1 cellular context compared by ENCODE assay signal in the genomic region with DNA sequence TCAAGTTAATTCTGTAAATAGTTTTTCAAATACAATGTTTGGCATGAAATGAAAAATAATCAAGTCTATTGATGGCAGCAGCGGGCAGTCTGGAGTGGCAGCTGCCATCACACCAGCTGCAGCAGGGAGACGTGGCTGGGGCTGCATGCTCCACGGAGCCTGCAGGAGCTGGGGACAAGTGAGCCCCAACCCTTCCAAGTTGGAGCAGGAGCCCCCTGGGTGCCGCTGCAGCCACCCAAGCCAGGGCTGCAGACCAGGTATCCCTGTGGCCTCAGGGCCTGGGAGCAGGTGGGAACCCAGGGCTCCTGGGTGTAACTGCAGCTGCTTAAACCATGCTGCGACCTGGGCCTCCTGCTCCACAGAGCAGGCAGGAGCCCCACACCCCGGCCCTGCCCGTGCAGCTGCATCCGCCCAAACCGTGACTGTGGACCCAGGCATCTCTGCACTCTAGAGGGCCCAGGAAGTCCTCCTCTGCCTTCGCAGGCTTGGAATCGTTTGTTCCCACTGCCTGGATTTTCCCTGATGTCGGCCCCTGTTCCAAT.
TF ChIP-seq lines count a peak whose summit lies in the region.

No MANE protein-coding gene starts in this region.

TF ChIP-seq in H1, 55 proteins besides CTCF, POLR2A, EP300 and RAD21 (continued from another document):
- TF ChIP-seq, protein P1, sequence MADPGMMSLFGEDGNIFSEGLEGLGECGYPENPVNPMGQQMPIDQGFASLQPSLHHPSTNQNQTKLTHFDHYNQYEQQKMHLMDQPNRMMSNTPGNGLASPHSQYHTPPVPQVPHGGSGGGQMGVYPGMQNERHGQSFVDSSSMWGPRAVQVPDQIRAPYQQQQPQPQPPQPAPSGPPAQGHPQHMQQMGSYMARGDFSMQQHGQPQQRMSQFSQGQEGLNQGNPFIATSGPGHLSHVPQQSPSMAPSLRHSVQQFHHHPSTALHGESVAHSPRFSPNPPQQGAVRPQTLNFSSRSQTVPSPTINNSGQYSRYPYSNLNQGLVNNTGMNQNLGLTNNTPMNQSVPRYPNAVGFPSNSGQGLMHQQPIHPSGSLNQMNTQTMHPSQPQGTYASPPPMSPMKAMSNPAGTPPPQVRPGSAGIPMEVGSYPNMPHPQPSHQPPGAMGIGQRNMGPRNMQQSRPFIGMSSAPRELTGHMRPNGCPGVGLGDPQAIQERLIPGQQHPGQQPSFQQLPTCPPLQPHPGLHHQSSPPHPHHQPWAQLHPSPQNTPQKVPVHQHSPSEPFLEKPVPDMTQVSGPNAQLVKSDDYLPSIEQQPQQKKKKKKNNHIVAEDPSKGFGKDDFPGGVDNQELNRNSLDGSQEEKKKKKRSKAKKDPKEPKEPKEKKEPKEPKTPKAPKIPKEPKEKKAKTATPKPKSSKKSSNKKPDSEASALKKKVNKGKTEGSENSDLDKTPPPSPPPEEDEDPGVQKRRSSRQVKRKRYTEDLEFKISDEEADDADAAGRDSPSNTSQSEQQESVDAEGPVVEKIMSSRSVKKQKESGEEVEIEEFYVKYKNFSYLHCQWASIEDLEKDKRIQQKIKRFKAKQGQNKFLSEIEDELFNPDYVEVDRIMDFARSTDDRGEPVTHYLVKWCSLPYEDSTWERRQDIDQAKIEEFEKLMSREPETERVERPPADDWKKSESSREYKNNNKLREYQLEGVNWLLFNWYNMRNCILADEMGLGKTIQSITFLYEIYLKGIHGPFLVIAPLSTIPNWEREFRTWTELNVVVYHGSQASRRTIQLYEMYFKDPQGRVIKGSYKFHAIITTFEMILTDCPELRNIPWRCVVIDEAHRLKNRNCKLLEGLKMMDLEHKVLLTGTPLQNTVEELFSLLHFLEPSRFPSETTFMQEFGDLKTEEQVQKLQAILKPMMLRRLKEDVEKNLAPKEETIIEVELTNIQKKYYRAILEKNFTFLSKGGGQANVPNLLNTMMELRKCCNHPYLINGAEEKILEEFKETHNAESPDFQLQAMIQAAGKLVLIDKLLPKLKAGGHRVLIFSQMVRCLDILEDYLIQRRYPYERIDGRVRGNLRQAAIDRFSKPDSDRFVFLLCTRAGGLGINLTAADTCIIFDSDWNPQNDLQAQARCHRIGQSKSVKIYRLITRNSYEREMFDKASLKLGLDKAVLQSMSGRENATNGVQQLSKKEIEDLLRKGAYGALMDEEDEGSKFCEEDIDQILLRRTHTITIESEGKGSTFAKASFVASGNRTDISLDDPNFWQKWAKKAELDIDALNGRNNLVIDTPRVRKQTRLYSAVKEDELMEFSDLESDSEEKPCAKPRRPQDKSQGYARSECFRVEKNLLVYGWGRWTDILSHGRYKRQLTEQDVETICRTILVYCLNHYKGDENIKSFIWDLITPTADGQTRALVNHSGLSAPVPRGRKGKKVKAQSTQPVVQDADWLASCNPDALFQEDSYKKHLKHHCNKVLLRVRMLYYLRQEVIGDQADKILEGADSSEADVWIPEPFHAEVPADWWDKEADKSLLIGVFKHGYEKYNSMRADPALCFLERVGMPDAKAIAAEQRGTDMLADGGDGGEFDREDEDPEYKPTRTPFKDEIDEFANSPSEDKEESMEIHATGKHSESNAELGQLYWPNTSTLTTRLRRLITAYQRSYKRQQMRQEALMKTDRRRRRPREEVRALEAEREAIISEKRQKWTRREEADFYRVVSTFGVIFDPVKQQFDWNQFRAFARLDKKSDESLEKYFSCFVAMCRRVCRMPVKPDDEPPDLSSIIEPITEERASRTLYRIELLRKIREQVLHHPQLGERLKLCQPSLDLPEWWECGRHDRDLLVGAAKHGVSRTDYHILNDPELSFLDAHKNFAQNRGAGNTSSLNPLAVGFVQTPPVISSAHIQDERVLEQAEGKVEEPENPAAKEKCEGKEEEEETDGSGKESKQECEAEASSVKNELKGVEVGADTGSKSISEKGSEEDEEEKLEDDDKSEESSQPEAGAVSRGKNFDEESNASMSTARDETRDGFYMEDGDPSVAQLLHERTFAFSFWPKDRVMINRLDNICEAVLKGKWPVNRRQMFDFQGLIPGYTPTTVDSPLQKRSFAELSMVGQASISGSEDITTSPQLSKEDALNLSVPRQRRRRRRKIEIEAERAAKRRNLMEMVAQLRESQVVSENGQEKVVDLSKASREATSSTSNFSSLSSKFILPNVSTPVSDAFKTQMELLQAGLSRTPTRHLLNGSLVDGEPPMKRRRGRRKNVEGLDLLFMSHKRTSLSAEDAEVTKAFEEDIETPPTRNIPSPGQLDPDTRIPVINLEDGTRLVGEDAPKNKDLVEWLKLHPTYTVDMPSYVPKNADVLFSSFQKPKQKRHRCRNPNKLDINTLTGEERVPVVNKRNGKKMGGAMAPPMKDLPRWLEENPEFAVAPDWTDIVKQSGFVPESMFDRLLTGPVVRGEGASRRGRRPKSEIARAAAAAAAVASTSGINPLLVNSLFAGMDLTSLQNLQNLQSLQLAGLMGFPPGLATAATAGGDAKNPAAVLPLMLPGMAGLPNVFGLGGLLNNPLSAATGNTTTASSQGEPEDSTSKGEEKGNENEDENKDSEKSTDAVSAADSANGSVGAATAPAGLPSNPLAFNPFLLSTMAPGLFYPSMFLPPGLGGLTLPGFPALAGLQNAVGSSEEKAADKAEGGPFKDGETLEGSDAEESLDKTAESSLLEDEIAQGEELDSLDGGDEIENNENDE (IDR thresholded peaks at IDR 0.05; ENCODE audit: insufficient replicate concordance, low read length): no peak
- TF ChIP-seq GABPA (IDR thresholded peaks at IDR 0.05; ENCODE audit: borderline replicate concordance, insufficient read depth, low read length): no peak
- no peak for TF ChIP-seq JUND (IDR thresholded peaks at IDR 0.05; ENCODE audit: low read length)
- TF ChIP-seq TEAD4 (IDR thresholded peaks at IDR 0.05; ENCODE audit: low read depth, low read length): no peak
- TF ChIP-seq NANOG (IDR thresholded peaks at IDR 0.05; ENCODE audit: insufficient read depth, low read depth, low read length, poor library complexity, severe bottlenecking): no peak
- TF ChIP-seq GTF2F1 (IDR thresholded peaks at IDR 0.05; ENCODE audit: borderline replicate concordance, low read depth, low read length): no peak
- no peak for TF ChIP-seq TAF1 (IDR thresholded peaks at IDR 0.05; ENCODE audit: low read depth, low read length)
